Comparison of ENCODE assay signal across 1 cellular context in the genomic region with DNA sequence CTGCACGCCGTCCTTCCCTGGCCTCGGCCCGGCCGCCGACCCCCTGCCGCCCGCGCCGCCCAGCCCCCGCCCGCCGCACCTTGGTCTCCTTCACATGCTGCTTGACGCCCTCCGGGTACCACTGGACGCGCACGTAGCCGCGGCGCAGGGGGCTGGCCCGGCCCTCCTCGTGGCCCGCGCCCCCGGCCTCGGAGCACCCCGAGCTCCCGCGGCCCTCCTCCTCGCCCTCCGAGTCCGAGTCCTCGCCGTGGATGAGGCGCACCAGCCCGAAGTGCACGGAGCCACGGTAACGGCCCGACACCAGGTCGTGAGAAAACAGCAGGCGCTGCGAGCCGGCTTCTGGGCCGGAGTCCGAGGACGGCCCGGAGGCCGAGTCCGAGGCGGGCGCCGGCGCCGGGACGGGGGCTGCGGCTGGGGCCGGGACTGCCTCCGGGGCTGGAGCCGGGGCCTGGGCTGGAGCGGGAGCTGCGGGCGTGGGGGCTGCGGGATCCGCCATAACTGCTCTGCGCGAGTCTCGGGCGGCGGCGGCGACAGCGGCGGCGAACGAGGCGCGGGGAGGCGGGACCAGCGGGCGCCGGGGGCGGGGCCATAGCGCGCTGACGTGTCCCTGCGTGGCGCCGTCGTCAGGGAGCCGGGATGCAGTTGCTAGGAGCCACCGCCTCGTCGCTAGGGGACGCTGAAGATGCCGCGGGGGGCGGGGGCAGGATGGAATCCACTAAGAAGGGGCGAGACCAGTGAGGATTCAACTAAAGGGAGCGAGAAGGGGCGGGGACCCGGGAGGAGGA.
TF ChIP-seq lines count a peak whose summit lies in the region.

A gene (minus strand): TSS at position 507 of the 785 bp plus-strand sequence. CDS start 11 bp downstream, at position 496.

TF ChIP-seq in K562, 482 proteins besides CTCF, POLR2A, EP300 and RAD21 (continued from another document and continues in another):
- TF ChIP-seq, protein P1, sequence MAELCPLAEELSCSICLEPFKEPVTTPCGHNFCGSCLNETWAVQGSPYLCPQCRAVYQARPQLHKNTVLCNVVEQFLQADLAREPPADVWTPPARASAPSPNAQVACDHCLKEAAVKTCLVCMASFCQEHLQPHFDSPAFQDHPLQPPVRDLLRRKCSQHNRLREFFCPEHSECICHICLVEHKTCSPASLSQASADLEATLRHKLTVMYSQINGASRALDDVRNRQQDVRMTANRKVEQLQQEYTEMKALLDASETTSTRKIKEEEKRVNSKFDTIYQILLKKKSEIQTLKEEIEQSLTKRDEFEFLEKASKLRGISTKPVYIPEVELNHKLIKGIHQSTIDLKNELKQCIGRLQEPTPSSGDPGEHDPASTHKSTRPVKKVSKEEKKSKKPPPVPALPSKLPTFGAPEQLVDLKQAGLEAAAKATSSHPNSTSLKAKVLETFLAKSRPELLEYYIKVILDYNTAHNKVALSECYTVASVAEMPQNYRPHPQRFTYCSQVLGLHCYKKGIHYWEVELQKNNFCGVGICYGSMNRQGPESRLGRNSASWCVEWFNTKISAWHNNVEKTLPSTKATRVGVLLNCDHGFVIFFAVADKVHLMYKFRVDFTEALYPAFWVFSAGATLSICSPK (IDR thresholded peaks at IDR 0.05; ENCODE audit: borderline replicate concordance) = no peak
- no peak for TF ChIP-seq ZNF354B (CRISPR knock-in tag; IDR thresholded peaks at IDR 0.05)
- TF ChIP-seq RBBP5 (IDR thresholded peaks at IDR 0.05; ENCODE audit: borderline replicate concordance, insufficient read depth, low read length, poor library complexity, severe bottlenecking) = peak; percentile 86
- no peak for TF ChIP-seq BRF1 (IDR thresholded peaks at IDR 0.05; ENCODE audit: borderline replicate concordance, extremely low read depth, insufficient read length)
- TF ChIP-seq YBX1 (IDR thresholded peaks at IDR 0.05) = no peak
- TF ChIP-seq NCOA1 (IDR thresholded peaks at IDR 0.05; ENCODE audit: low read depth) = no peak
- TF ChIP-seq CBFB (CRISPR knock-in tag; IDR thresholded peaks at IDR 0.05) = no peak
- no peak for TF ChIP-seq PTBP1 (IDR thresholded peaks at IDR 0.05; ENCODE audit: low read depth, low read length)
- peak; percentile 88; the same call in 1 of the 2 replicates for TF ChIP-seq PHF8 (IDR thresholded peaks at IDR 0.05; ENCODE audit: borderline replicate concordance, low read length)
- TF ChIP-seq SMARCA5 (IDR thresholded peaks at IDR 0.05) = no peak
- no peak for TF ChIP-seq ELF2 (CRISPR knock-in tag; IDR thresholded peaks at IDR 0.05)
- no peak for TF ChIP-seq PHF21A (IDR thresholded peaks at IDR 0.05; ENCODE audit: borderline replicate concordance, low read depth)
- TF ChIP-seq, protein P2, sequence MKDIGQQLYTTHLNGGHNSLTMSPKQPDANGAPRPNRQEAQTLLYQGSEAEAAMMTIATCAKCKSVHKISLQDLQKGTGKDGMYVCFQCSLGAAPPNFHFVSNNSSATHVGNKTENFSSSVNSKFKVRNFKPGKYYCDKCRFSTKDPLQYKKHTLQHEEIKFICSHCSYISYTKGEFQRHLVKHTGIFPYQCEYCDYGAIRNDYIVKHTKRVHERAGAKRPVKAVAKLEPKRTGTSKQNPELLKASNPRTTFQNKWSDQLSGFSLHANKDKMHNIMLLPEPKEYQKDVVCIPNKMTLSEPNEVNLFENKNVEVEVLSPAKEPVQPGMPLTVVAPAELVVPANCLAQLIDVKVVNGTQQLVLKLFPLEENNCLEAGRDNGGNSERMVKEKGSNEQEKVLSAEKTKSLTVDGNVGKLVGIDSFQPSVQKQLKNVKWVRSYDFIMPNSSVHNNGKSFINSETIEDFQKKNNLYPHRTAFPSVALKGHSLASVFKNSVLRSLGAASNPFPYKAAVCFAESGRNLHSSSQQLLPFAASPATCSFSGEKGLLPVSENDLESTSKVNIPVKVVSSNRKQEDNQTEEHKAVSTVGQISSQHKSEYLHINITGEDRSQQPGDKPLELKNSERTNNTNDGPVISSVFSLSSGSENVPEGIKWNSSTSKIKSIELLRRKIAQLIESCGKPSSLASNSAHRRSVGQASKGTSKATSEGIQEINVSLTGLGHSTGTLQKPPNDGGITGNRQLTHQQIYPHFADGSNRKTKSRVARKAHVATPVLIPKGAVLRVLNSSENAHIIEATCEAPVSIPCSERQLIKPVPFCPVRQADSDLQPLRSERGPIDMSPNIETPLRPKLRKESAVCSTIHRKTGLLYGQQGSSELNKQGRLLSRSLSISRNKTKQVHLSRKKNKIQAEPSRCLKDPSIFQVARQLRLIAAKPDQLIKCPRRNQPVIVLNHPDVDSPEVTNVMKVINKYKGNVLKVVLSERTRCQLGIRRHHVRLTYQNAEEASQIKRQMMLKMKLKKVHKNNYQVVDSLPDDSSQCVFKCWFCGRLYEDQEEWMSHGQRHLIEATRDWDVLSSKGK (CRISPR knock-in tag; IDR thresholded peaks at IDR 0.05) = no peak
- no peak for TF ChIP-seq C11orf30 (IDR thresholded peaks at IDR 0.05; ENCODE audit: low read depth)
- TF ChIP-seq ZSCAN29 (IDR thresholded peaks at IDR 0.05) = no peak
- no peak for TF ChIP-seq ZNF551 (CRISPR knock-in tag; IDR thresholded peaks at IDR 0.05)
- TF ChIP-seq, protein P3, sequence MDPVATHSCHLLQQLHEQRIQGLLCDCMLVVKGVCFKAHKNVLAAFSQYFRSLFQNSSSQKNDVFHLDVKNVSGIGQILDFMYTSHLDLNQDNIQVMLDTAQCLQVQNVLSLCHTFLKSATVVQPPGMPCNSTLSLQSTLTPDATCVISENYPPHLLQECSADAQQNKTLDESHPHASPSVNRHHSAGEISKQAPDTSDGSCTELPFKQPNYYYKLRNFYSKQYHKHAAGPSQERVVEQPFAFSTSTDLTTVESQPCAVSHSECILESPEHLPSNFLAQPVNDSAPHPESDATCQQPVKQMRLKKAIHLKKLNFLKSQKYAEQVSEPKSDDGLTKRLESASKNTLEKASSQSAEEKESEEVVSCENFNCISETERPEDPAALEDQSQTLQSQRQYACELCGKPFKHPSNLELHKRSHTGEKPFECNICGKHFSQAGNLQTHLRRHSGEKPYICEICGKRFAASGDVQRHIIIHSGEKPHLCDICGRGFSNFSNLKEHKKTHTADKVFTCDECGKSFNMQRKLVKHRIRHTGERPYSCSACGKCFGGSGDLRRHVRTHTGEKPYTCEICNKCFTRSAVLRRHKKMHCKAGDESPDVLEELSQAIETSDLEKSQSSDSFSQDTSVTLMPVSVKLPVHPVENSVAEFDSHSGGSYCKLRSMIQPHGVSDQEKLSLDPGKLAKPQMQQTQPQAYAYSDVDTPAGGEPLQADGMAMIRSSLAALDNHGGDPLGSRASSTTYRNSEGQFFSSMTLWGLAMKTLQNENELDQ (CRISPR knock-in tag; IDR thresholded peaks at IDR 0.05; ENCODE audit: borderline replicate concordance) = no peak
- no peak for TF ChIP-seq KLF1 (tag; IDR thresholded peaks at IDR 0.05)
- TF ChIP-seq ZNF146 (CRISPR knock-in tag; IDR thresholded peaks at IDR 0.05; ENCODE audit: unreplicated experiment) = no peak
- no peak for TF ChIP-seq SIRT6 (IDR thresholded peaks at IDR 0.05; ENCODE audit: low read depth, low read length)
- no peak for TF ChIP-seq SAFB (IDR thresholded peaks at IDR 0.05; ENCODE audit: borderline replicate concordance, low read depth, low read length)
- TF ChIP-seq, protein P4, sequence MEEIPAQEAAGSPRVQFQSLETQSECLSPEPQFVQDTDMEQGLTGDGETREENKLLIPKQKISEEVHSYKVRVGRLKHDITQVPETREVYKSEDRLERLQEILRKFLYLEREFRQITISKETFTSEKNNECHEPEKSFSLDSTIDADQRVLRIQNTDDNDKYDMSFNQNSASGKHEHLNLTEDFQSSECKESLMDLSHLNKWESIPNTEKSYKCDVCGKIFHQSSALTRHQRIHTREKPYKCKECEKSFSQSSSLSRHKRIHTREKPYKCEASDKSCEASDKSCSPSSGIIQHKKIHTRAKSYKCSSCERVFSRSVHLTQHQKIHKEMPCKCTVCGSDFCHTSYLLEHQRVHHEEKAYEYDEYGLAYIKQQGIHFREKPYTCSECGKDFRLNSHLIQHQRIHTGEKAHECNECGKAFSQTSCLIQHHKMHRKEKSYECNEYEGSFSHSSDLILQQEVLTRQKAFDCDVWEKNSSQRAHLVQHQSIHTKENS (CRISPR knock-in tag; IDR thresholded peaks at IDR 0.05) = no peak
- no peak for TF ChIP-seq HDGF (IDR thresholded peaks at IDR 0.05)
- no peak for TF ChIP-seq ZFP30 (CRISPR knock-in tag; IDR thresholded peaks at IDR 0.05; ENCODE audit: borderline replicate concordance)
- TF ChIP-seq ZC3H4 (CRISPR knock-in tag; IDR thresholded peaks at IDR 0.05; ENCODE audit: borderline replicate concordance) = no peak
- no peak for TF ChIP-seq THRAP3 (IDR thresholded peaks at IDR 0.05; ENCODE audit: borderline replicate concordance)
- no peak for TF ChIP-seq ZBTB8A (IDR thresholded peaks at IDR 0.05; ENCODE audit: partially characterized antibody)
- TF ChIP-seq MCM7 (IDR thresholded peaks at IDR 0.05) = no peak
- TF ChIP-seq ZNF584 (CRISPR knock-in tag; IDR thresholded peaks at IDR 0.05; ENCODE audit: low read depth) = no peak
- TF ChIP-seq, protein P5, sequence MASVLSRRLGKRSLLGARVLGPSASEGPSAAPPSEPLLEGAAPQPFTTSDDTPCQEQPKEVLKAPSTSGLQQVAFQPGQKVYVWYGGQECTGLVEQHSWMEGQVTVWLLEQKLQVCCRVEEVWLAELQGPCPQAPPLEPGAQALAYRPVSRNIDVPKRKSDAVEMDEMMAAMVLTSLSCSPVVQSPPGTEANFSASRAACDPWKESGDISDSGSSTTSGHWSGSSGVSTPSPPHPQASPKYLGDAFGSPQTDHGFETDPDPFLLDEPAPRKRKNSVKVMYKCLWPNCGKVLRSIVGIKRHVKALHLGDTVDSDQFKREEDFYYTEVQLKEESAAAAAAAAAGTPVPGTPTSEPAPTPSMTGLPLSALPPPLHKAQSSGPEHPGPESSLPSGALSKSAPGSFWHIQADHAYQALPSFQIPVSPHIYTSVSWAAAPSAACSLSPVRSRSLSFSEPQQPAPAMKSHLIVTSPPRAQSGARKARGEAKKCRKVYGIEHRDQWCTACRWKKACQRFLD (CRISPR knock-in tag; IDR thresholded peaks at IDR 0.05) = no peak
- TF ChIP-seq BMI1 (IDR thresholded peaks at IDR 0.05; ENCODE audit: low read length) = peak; percentile 95
- TF ChIP-seq SNRNP70 (optimal IDR thresholded peaks at IDR 0.05; ENCODE audit: low read depth, low read length) = no peak
- TF ChIP-seq BHLHE40 (IDR thresholded peaks at IDR 0.05; ENCODE audit: low read length) = no peak
- no peak for TF ChIP-seq ZNF76 (CRISPR knock-in tag; IDR thresholded peaks at IDR 0.05; ENCODE audit: borderline replicate concordance)
- TF ChIP-seq MBD2 (IDR thresholded peaks at IDR 0.05; ENCODE audit: borderline replicate concordance, low read depth) = peak; percentile 61; the same call in 1 of the 2 replicates
- TF ChIP-seq SREBF1 (IDR thresholded peaks at IDR 0.05; ENCODE audit: borderline replicate concordance, low read depth, low read length) = no peak
- peak; percentile 49 for TF ChIP-seq HCFC1 (IDR thresholded peaks at IDR 0.05; ENCODE audit: low read depth, low read length)
- no peak for TF ChIP-seq ZNF239 (CRISPR knock-in tag; IDR thresholded peaks at IDR 0.05)
- TF ChIP-seq ZNF77 (CRISPR knock-in tag; IDR thresholded peaks at IDR 0.05) = no peak
- no peak for TF ChIP-seq RNF2 (IDR thresholded peaks at IDR 0.05)
- TF ChIP-seq GTF2E2 (tag; IDR thresholded peaks at IDR 0.05) = no peak
- no peak for TF ChIP-seq PHTF2 (CRISPR knock-in tag; IDR thresholded peaks at IDR 0.05)
- no peak for TF ChIP-seq HNRNPL (IDR thresholded peaks at IDR 0.05; ENCODE audit: low read depth, low read length)
- peak; percentile 99 for TF ChIP-seq HDAC2 (IDR thresholded peaks at IDR 0.05)
- no peak for TF ChIP-seq KAT7 (CRISPR knock-in tag; IDR thresholded peaks at IDR 0.05; ENCODE audit: borderline replicate concordance)
- TF ChIP-seq, protein P6, sequence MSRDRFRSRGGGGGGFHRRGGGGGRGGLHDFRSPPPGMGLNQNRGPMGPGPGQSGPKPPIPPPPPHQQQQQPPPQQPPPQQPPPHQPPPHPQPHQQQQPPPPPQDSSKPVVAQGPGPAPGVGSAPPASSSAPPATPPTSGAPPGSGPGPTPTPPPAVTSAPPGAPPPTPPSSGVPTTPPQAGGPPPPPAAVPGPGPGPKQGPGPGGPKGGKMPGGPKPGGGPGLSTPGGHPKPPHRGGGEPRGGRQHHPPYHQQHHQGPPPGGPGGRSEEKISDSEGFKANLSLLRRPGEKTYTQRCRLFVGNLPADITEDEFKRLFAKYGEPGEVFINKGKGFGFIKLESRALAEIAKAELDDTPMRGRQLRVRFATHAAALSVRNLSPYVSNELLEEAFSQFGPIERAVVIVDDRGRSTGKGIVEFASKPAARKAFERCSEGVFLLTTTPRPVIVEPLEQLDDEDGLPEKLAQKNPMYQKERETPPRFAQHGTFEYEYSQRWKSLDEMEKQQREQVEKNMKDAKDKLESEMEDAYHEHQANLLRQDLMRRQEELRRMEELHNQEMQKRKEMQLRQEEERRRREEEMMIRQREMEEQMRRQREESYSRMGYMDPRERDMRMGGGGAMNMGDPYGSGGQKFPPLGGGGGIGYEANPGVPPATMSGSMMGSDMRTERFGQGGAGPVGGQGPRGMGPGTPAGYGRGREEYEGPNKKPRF (IDR thresholded peaks at IDR 0.05; ENCODE audit: low read depth, low read length) = no peak
- TF ChIP-seq, protein P7, sequence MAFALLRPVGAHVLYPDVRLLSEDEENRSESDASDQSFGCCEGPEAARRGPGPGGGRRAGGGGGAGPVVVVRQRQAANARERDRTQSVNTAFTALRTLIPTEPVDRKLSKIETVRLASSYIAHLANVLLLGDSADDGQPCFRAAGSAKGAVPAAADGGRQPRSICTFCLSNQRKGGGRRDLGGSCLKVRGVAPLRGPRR (CRISPR knock-in tag; IDR thresholded peaks at IDR 0.05) = no peak
- TF ChIP-seq, protein P8, sequence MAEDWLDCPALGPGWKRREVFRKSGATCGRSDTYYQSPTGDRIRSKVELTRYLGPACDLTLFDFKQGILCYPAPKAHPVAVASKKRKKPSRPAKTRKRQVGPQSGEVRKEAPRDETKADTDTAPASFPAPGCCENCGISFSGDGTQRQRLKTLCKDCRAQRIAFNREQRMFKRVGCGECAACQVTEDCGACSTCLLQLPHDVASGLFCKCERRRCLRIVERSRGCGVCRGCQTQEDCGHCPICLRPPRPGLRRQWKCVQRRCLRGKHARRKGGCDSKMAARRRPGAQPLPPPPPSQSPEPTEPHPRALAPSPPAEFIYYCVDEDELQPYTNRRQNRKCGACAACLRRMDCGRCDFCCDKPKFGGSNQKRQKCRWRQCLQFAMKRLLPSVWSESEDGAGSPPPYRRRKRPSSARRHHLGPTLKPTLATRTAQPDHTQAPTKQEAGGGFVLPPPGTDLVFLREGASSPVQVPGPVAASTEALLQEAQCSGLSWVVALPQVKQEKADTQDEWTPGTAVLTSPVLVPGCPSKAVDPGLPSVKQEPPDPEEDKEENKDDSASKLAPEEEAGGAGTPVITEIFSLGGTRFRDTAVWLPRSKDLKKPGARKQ (CRISPR knock-in tag; IDR thresholded peaks at IDR 0.05) = no peak
- TF ChIP-seq, protein P9, sequence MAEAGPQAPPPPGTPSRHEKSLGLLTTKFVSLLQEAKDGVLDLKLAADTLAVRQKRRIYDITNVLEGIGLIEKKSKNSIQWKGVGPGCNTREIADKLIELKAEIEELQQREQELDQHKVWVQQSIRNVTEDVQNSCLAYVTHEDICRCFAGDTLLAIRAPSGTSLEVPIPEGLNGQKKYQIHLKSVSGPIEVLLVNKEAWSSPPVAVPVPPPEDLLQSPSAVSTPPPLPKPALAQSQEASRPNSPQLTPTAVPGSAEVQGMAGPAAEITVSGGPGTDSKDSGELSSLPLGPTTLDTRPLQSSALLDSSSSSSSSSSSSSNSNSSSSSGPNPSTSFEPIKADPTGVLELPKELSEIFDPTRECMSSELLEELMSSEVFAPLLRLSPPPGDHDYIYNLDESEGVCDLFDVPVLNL (CRISPR knock-in tag; IDR thresholded peaks at IDR 0.05; ENCODE audit: low read depth) = no peak
